In genomic region chr5:66143473-66144073, GRCh38 we compare ENCODE assay signal across 8 cellular contexts. TPM values are rescaled to one million over a fixed set of nuclear protein-coding genes. Genes with fewer than 3 reads are reported as not detected.
DNase-seq lines count a peak whose midpoint lies in the region; ATAC-seq and TF ChIP-seq lines count a peak whose summit lies in the region.

No MANE protein-coding gene starts in this region.

- H3K4me3 ChIP-seq in Panc1 (ENCODE audit: low read depth in 2 of 2, low read length in 2 of 2) (peak overlapping the region; percentile 86 to 91), epithelial cell of proximal tubule (ENCODE audit: low read depth, low read length) (peak overlapping the region; percentile 92), neuron (ENCODE audit: low read length) (peak overlapping the region; percentile 79)

- intact Hi-C loops in Panc1 (cut with micrococcal nuclease; ENCODE audit: unreplicated experiment) = no loop called here

- H3K9me3 ChIP-seq in Panc1 (ENCODE audit: control insufficient read depth, insufficient read depth, low read depth, low read length) = no peaks in the 10 kb centered on the region
- H3K9me3 ChIP-seq in neuron (ENCODE audit: low read length) = no peaks in the 10 kb centered on the region

- TSS peak; percentile 97 for BruUV-seq in Panc1 (replicated peaks; lab: Mats Ljungman, UMichigan)

- CTCF ChIA-PET in Panc1 (lab: Charles Lee) = no interaction called here

- H3K27ac ChIP-seq in Panc1 (ENCODE audit: low read length) = peak overlapping the region; percentile 99

- H3K4me1 ChIP-seq in Panc1 (ENCODE audit: control insufficient read depth, insufficient read depth, low read length) = peaks cover 26% of the 10 kb centered on the region
- peaks cover 19% of the 10 kb centered on the region for H3K4me1 ChIP-seq in neuron (ENCODE audit: insufficient read depth, low read length)

- ATAC-seq in GM18870 (IDR thresholded peaks at IDR 0.05; ENCODE audit: unreplicated experiment) (peak; percentile 28), HG02642 (IDR thresholded peaks at IDR 0.05; ENCODE audit: poor library complexity, unreplicated experiment) (peak; percentile 31), Panc1 (peak; percentile 51)

- POLR2A ChIA-PET in Panc1 (lab: Charles Lee) = no interaction called here

- H3K36me3 ChIP-seq in Panc1 (ENCODE audit: control insufficient read depth, insufficient read depth, low read length) (peaks cover 4% of the 10 kb centered on the region; the same call in 1 of the 2 replicates), neuron (ENCODE audit: insufficient read depth, low read length) (peaks cover 3% of the 10 kb centered on the region)

- H3K27me3 ChIP-seq in Panc1 (ENCODE audit: control insufficient read depth, insufficient read depth, low read length) = no peaks in the 10 kb centered on the region
- H3K27me3 ChIP-seq in neuron (ENCODE audit: insufficient read depth, low read length) = no peaks in the 10 kb centered on the region

- H2AFZ ChIP-seq in neuron (ENCODE audit: low read depth, low read length) = peak overlapping the region; percentile 98

- TF ChIP-seq CTCF in Panc1 (IDR thresholded peaks at IDR 0.05) (no peak), epithelial cell of proximal tubule (conservative IDR thresholded peaks at IDR 0.05; ENCODE audit: low read depth, low read length) (no peak)

- DNase-seq in Panc1 (ENCODE audit: low read depth, low spot score) (peak; percentile 45), epithelial cell of proximal tubule (ENCODE audit: low read depth) (no peak), mucosa of gallbladder (ENCODE audit: low spot score) (no peak), NAMALWA (ENCODE audit: low spot score) (no peak)
- no peak for DNase-seq in stimulated activated CD4-positive, alpha-beta T cell treated with anti-CD3 and anti-CD28 coated beads, Interleukin-1b, Interleukin-23, amount 100 ng/mL, for 48 hours

- in situ Hi-C loops in Panc1 (cut with HindIII; ENCODE audit: low pct_unique_long_range_greater_than_20kb, low sequenced_read_pairs) = no loop called here

RNA-seq across cellular contexts. Expression of gene SREK1, which starts 0.5 kb away (rescaled TPM):
- total RNA-seq in Panc1 (2021; ENCODE audit: unreplicated experiment) (89.7 TPM), epithelial cell of proximal tubule (19.0 and 27.5 TPM in 2 replicates), mucosa of gallbladder (54.1 TPM)
- polyA plus RNA-seq in Panc1 (2012; ENCODE audit: insufficient read length) = 52.9 TPM
